30 cellular contexts compared by ENCODE assay signal in genomic region chr5:119190470-119190869, GRCh38.
"Had no signal": no experiment of that assay in that cellular context is flagged by ENCODE, and none has a peak within 500 bp of the region (broad histone marks: within the 10 kb centered on the region; RNA-seq: fewer than 3 reads in every experiment).

No MANE protein-coding gene starts in this region.

- DNase-seq: activated effector memory CD4-positive, alpha-beta T cell treated with anti-CD3 and anti-CD28 coated beads, Interleukin-2, amount 50 U/mL, for 16 hours; activated effector memory CD4-positive, alpha-beta T cell treated with Interleukin-2 at 50 U/mL for 16 hours; activated gamma-delta T cell; activated gamma-delta T cell treated with Interleukin-2 at 50 U/mL for 16 hours; activated naive CD4-positive, alpha-beta T cell; activated naive CD4-positive, alpha-beta T cell treated with anti-CD3 and anti-CD28 coated beads for 36 hours; activated naive CD4-positive, alpha-beta T cell treated with anti-CD3 and anti-CD28 coated beads, Interleukin-2, amount 10 ng/mL, durations not matched to agents 7 days and 5 days; activated naive CD4-positive, alpha-beta T cell treated with anti-CD3 and anti-CD28 coated beads, Interleukin-2, amount 50 U/mL, for 16 hours; activated naive CD4-positive, alpha-beta T cell treated with Interleukin-2 at 50 U/mL for 16 hours; activated naive CD8-positive, alpha-beta T cell treated with anti-CD3 and anti-CD28 coated beads for 36 hours; activated naive CD8-positive, alpha-beta T cell treated with anti-CD3 and anti-CD28 coated beads, Interleukin-2, amount 10 ng/mL, durations not matched to agents 7 days and 5 days; activated naive CD8-positive, alpha-beta T cell treated with anti-CD3 and anti-CD28 coated beads, Interleukin-2, amount 50 U/mL, for 24 hours; activated T-cell treated with anti-CD3 and anti-CD28 coated beads, Interleukin-2, amount 50 U/mL, for 4 hours; activated T-cell treated with anti-CD3 and anti-CD28 coated beads, Interleukin-2, amount 50 U/mL, for 48 hours; activated T-cell treated with anti-CD3 and anti-CD28 coated beads, Interleukin-2, amount 50 U/mL, for 72 hours; adrenal gland; amniotic stem cell; amygdala; anterior cingulate cortex; aorta; body of pancreas; brain microvascular endothelial cell; caudate nucleus; central memory CD4-positive, alpha-beta T cell; cerebellar nuclear complex had no signal

- H3K36me3 ChIP-seq: brain microvascular endothelial cell, breast epithelium had no signal

- ATAC-seq: activated naive CD4-positive, alpha-beta T cell treated with anti-CD3 and anti-CD28 coated beads, Interleukin-2, amount 50 U/mL, for 72 hours; activated naive CD8-positive, alpha-beta T cell treated with anti-CD3 and anti-CD28 coated beads, Interleukin-2, amount 50 U/mL, for 24 hours; activated T-cell treated with anti-CD3 and anti-CD28 coated beads, Interleukin-2, amount 50 U/mL, for 4 hours; activated T-cell treated with anti-CD3 and anti-CD28 coated beads, Interleukin-2, amount 50 U/mL, for 72 hours; activated T-helper 17 cell treated with anti-CD3 and anti-CD28 coated beads, Interleukin-2, amount 50 U/mL, for 72 hours; body of pancreas had no signal

- H3K4me1 ChIP-seq: adrenal gland, ascending aorta, body of pancreas, breast epithelium had no signal

- H3K4me3 ChIP-seq: adrenal gland, ascending aorta, body of pancreas, breast epithelium, cardiac muscle cell had no signal

- H3K27ac ChIP-seq: adrenal gland, ascending aorta, body of pancreas, brain microvascular endothelial cell, breast epithelium, cardiac muscle cell had no signal

- H3K9me3 ChIP-seq: adrenal gland, ascending aorta, body of pancreas, breast epithelium had no signal

- H3K27me3 ChIP-seq: adrenal gland, ascending aorta, body of pancreas, brain microvascular endothelial cell, breast epithelium, cardiac muscle cell had no signal
